Comparison of ENCODE assay signal across 8 cellular contexts in the genomic region with DNA sequence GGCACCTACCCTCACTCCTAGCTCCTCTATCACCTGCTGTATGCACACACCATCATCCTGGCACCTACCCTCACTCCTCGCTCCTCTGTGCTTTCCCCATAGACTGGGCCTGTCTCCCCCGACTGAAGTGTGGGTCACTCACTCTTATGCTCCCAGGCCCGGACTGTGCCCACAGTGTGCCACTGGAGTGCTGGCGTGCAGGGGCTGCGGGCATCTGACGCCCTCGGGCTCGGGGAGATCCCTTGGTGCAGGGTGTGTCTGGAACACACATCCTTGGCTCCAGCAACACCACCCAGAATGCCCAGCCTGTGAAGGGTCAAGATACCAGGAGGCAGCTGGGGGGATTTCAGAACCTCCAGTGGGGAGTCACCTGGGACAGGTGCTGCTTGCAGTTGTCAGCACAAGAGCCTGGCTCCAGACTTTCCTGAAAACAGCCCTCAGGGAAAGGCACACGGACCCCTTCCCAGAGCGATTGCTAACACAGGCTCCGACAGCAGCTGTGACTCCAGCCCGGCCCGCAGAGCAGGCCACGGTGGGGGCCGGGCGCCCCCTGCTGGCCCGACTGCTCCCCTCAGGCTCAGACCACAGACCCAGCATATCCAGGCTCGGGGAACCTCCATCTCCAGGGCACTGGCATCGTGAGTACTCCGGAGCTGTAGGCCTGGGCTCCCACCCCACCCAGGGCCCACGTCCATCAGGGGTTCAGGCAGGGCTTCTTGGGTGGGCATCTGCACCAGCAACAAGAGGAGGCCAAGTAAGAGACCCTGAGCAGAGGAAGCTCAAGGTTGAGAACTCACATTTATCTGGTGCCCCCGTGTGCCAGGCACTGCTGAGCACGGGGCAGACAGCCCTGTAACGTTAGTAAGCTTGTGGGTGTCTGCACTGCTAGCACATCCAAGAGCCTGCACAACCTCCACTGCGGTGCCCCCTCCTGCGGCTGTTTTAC. TPM values are rescaled to one million over a fixed set of nuclear protein-coding genes. Genes with fewer than 3 reads are reported as not detected.
DNase-seq lines count a peak whose midpoint lies in the region; ATAC-seq and TF ChIP-seq lines count a peak whose summit lies in the region.

No MANE protein-coding gene starts in this region.

- no peak overlapping the region for H3K9ac ChIP-seq in IMR-90 (ENCODE audit: low read depth, low read length)

- WGBS in IMR-90 (ENCODE audit: extremely low coverage in 2 of 2, insufficient read length in 1 of 2), 2 experiments: 21% methylated on average over 14 of the region's 26 CpGs; no CpG with 5 or more reads in 1 of the 2 experiments

- TF ChIP-seq POLR2A in IMR-90 (IDR thresholded peaks at IDR 0.05; ENCODE audit: low read depth, low read length): peak; percentile 45; the same call in 1 of the 2 replicates
- no peak for TF ChIP-seq POLR2A in uterus (IDR thresholded peaks at IDR 0.05)

- in situ Hi-C loops in IMR-90 (cut with MboI; ENCODE audit: low sequenced_read_pairs): loop anchor here (5.0 kb wide), 1 partner anchor 245 kb away; no protein-coding TSS in a partner anchor

- CTCF ChIA-PET in IMR-90 (lab: Yijun Ruan, JAX): interaction anchor here (0.6 to 2.5 kb wide), 18 partner anchors 9 to 1774 kb away, joined by 3 to 12 read pairs (median 4); partner anchors contain the start of gene RHOB

- no TSS peak for BruUV-seq in IMR-90 (replicated peaks; lab: Mats Ljungman, UMichigan)

- intact Hi-C loops in IMR-90 (cut with micrococcal nuclease): loop anchor here (1.0 to 2.0 kb wide), 2 partner anchors 246 to 315 kb away; no protein-coding TSS in a partner anchor
- intact Hi-C loops in posterior vena cava (cut with DNase I): no loop called here
- intact Hi-C loops in uterus (cut with DNase I; ENCODE audit: low total_unique reads): loop anchor here (5.0 kb wide), 1 partner anchor 200 kb away; no protein-coding TSS in a partner anchor

- H2AFZ ChIP-seq in IMR-90 (replicated peaks; ENCODE audit: low read length, poor library complexity): peak overlapping the region; percentile 79

- H2BK5ac ChIP-seq in IMR-90 (ENCODE audit: low read depth, low read length, poor library complexity, severe bottlenecking): no peak overlapping the region

- dilution Hi-C loops in IMR-90 (cut with HindIII; ENCODE audit: low sequenced_read_pairs, unreplicated experiment): loop anchor here (25.0 kb wide), 1 partner anchor 255 kb away; no protein-coding TSS in a partner anchor

- no peak overlapping the region for H3K4me2 ChIP-seq in IMR-90 (ENCODE audit: low read depth, low read length)

- no peak overlapping the region for H3K14ac ChIP-seq in IMR-90 (replicated peaks; ENCODE audit: low read depth, low read length)

- H3K36me3 ChIP-seq in IMR-90 (ENCODE audit: control insufficient read depth, insufficient read depth, low read length): peaks cover 35% of the 10 kb centered on the region; the same call in 1 of the 2 replicates
- H3K36me3 ChIP-seq in uterus: no peaks in the 10 kb centered on the region

- H3K27ac ChIP-seq in IMR-90 (ENCODE audit: insufficient read depth, low read length) (no peak overlapping the region), uterus (peak overlapping the region; percentile 33 to 76)

- no peak overlapping the region; a peak in 1 of 4 replicates for H4K8ac ChIP-seq in IMR-90 (ENCODE audit: low read depth in 2 of 2, low read length in 2 of 2)

- H2AK5ac ChIP-seq in IMR-90 (ENCODE audit: low read depth, low read length): peak overlapping the region; percentile 66; the same call in 1 of the 2 replicates

- POLR2A ChIA-PET in IMR-90 (lab: Charles Lee; ENCODE audit: unreplicated experiment): no interaction called here

- no peak overlapping the region for H3K23ac ChIP-seq in IMR-90 (ENCODE audit: low read depth, low read length)

- no peaks in the 10 kb centered on the region for H3K4me1 ChIP-seq in IMR-90 (ENCODE audit: control insufficient read depth, insufficient read depth, low read length)
- peaks cover 0 to 9% of the 10 kb centered on the region in 2 donors for H3K4me1 ChIP-seq in uterus

- DNase-seq in EH (ENCODE audit: low read depth) (peak; percentile 70), IMR-90 (peak; percentile 57), SHP77 (lab: John Stamatoyannopoulos, UW) (peak; percentile 56 to 57), glomerular visceral epithelial cell (ENCODE audit: extremely low spot score) (peak; percentile 79), posterior vena cava (ENCODE audit: low spot score) (peak; percentile 94), uterus (peak; percentile 81 to 85)
- DNase-seq in activated naive CD4-positive, alpha-beta T cell (lab: John Stamatoyannopoulos, UW): peak; percentile 16 to 66 (median 38)

- H3K4ac ChIP-seq in IMR-90 (ENCODE audit: low read depth, low read length): peak overlapping the region; percentile 58

- peak; percentile 95 for TF ChIP-seq RAD21 in IMR-90 (IDR thresholded peaks at IDR 0.05; ENCODE audit: low read length)

- H2AK9ac ChIP-seq in IMR-90 (replicated peaks; ENCODE audit: low read depth, low read length, poor library complexity): peak overlapping the region; percentile 86

- H4K20me1 ChIP-seq in IMR-90 (ENCODE audit: insufficient read depth, low read length): peaks cover 18% of the 10 kb centered on the region

- ATAC-seq in GM21529 (IDR thresholded peaks at IDR 0.05; ENCODE audit: unreplicated experiment) (peak; percentile 97), IMR-90 (ENCODE audit: low read depth) (peak; percentile 98)

- H3K4me3 ChIP-seq in IMR-90 (ENCODE audit: insufficient read depth, low read depth, low read length) (no peak overlapping the region), uterus (no peak overlapping the region)

- H3K9me3 ChIP-seq in IMR-90 (ENCODE audit: control insufficient read depth, insufficient read depth, low read length) (no peaks in the 10 kb centered on the region), uterus (no peaks in the 10 kb centered on the region)

- H4K5ac ChIP-seq in IMR-90 (ENCODE audit: low read depth, low read length): no peak overlapping the region

- H3K79me1 ChIP-seq in IMR-90 (ENCODE audit: low read depth in 1 of 2, low read length in 2 of 2): peaks cover 0 to 28% of the 10 kb centered on the region in 2 experiments; a peak in 2 of 4 replicates

- H2BK120ac ChIP-seq in IMR-90 (ENCODE audit: low read depth, low read length): no peak overlapping the region; the same call in 1 of the 2 replicates

- H2BK15ac ChIP-seq in IMR-90 (ENCODE audit: low read depth, low read length): no peak overlapping the region

- H2BK20ac ChIP-seq in IMR-90 (ENCODE audit: low read depth, low read length): no peak overlapping the region

- peak; percentile 96 for TF ChIP-seq CTCF in IMR-90 (conservative IDR thresholded peaks at IDR 0.05; ENCODE audit: low read depth, low read length)
- peak; percentile 92 to 98 (median 98) for TF ChIP-seq CTCF in uterus (IDR thresholded peaks at IDR 0.05)

- H3K27me3 ChIP-seq in IMR-90 (ENCODE audit: control insufficient read depth, insufficient read depth, low read length): no peaks in the 10 kb centered on the region
- H3K27me3 ChIP-seq in uterus: no peaks in the 10 kb centered on the region

- H3K56ac ChIP-seq in IMR-90 (ENCODE audit: extremely low read depth, insufficient read depth, low read length): no peak overlapping the region

- H3K18ac ChIP-seq in IMR-90 (ENCODE audit: low read depth, low read length): no peak overlapping the region

- H4K91ac ChIP-seq in IMR-90 (ENCODE audit: insufficient read depth, low read depth, low read length): no peak overlapping the region

- 0 out of 2 replicates have a peak, but pooled peaks cover 4% of the 10 kb centered on the region for H3K9me1 ChIP-seq in IMR-90 (ENCODE audit: insufficient read depth, low read length)

TF ChIP-seq in IMR-90, 13 proteins besides CTCF, POLR2A, EP300 and RAD21:
- peak; percentile 57; the same call in 1 of the 2 replicates for TF ChIP-seq MAZ (IDR thresholded peaks at IDR 0.05; ENCODE audit: borderline replicate concordance, low read depth, low read length)
- peak; percentile 92 for TF ChIP-seq SMC3 (IDR thresholded peaks at IDR 0.05; ENCODE audit: low read depth, low read length)
- TF ChIP-seq MXI1 (IDR thresholded peaks at IDR 0.05; ENCODE audit: borderline replicate concordance, low read depth, low read length): no peak
- TF ChIP-seq CHD1 (IDR thresholded peaks at IDR 0.05; ENCODE audit: low read depth, low read length): no peak

RNA-seq across cellular contexts. Expression of gene HS1BP3, which starts 8.6 kb away (rescaled TPM):
- 9.0 and 10.3 TPM in 2 replicates for total RNA-seq in IMR-90 (2012; rRNA removed)
- polyA plus RNA-seq in IMR-90 (2012; rRNA removed): 13.6 and 14.8 TPM in 2 replicates
- 12.6 and 13.7 TPM in 2 replicates for polyA plus RNA-seq in IMR-90 (2012; cell fraction: cytosol; rRNA removed)
- 34.4 and 38.9 TPM in 2 replicates for polyA plus RNA-seq in IMR-90 (2012; cell fraction: nucleus; rRNA removed; ENCODE audit: low replicate concordance)
- 10 to 100 TPM; 37.1 to 41.8 TPM for total RNA-seq in posterior vena cava
- total RNA-seq in uterus: 10 to 100 TPM in 3 of 4 donors, 1 to 10 TPM in 1; 7.1 to 41.8 (median 28.4) TPM

RNA-seq across cellular contexts. Expression of gene GDF7, which starts 24.6 kb away (rescaled TPM):
- total RNA-seq in IMR-90 (2012; rRNA removed) (under 0.01 TPM in 2 replicates), posterior vena cava (1 to 10 TPM; 3.6 to 3.8 TPM), uterus (10 to 100 TPM in 1 of 4 donors, 1 to 10 TPM in 3; 1.5 to 45.6 (median 5.4) TPM)
- 0.02 TPM in 1 of 2 replicates, not detected in the other for polyA plus RNA-seq in IMR-90 (2012; rRNA removed)
- polyA plus RNA-seq in IMR-90 (2012; cell fraction: cytosol; rRNA removed): under 0.01 and 0.01 TPM in 2 replicates
- polyA plus RNA-seq in IMR-90 (2012; cell fraction: nucleus; rRNA removed; ENCODE audit: low replicate concordance): 0.03 and 0.10 TPM in 2 replicates

Comparison
In these comparisons a context has a peak if more than half of its experiments do, and no peak if none do; other contexts are left out.
1. DNase-seq: peak in every context shown above with its lines; median percentile 94 in posterior vena cava; 83 in uterus; 79 in glomerular visceral epithelial cell; 70 in EH; 57 in IMR-90; 56 in SHP77; 38 in activated naive CD4-positive, alpha-beta T cell.
2. intact Hi-C loops: an anchor here in IMR-90 (1.0 to 2.0 kb wide) and uterus (5.0 kb wide); none called in posterior vena cava.